ENCODE assay signal across 17 cellular contexts in genomic region chr17:16474012-16474725, GRCh38. TPM values are rescaled to one million over a fixed set of nuclear protein-coding genes. Genes with fewer than 3 reads are reported as not detected.
"Had no signal": no experiment of that assay in that cellular context is flagged by ENCODE, and none has a peak within 500 bp of the region (broad histone marks: within the 10 kb centered on the region; RNA-seq: fewer than 3 reads in every experiment).

No MANE protein-coding gene starts in this region.

- H3K27ac Mint-ChIP-seq: activated CD4-positive, alpha-beta T cell treated with anti-CD3 and anti-CD28 coated beads for 36 hours; activated CD8-positive, alpha-beta T cell treated with anti-CD3 and anti-CD28 coated beads, Interleukin-2, amount 10 ng/mL, durations not matched to agents 7 days and 5 days; memory B cell; stimulated activated naive B cell treated with anti-CD40 and anti-IgM and Interleukin-4, amounts not matched to agents 10 μg/mL and 1 μg/mL and 100 μg/mL, for 72 hours had no signal

- H3K9me3 ChIP-seq: esophagus squamous epithelium, left ventricle myocardium inferior, spleen, tibial nerve, vagina had no signal

- H3K27me3 ChIP-seq: esophagus squamous epithelium, spleen, tibial nerve, vagina had no signal

- H3K9me3 Mint-ChIP-seq: memory B cell; stimulated activated naive B cell treated with anti-CD40 and anti-IgM and Interleukin-4, amounts not matched to agents 10 μg/mL and 1 μg/mL and 100 μg/mL, for 72 hours had no signal

- H3K4me1 Mint-ChIP-seq: activated CD4-positive, alpha-beta T cell treated with anti-CD3 and anti-CD28 coated beads for 36 hours; memory B cell had no signal

- H3K27me3 Mint-ChIP-seq: activated CD4-positive, alpha-beta T cell treated with anti-CD3 and anti-CD28 coated beads for 36 hours; memory B cell; stimulated activated naive B cell treated with anti-CD40 and anti-IgM and Interleukin-4, amounts not matched to agents 10 μg/mL and 1 μg/mL and 100 μg/mL, for 72 hours had no signal

- H3K36me3 Mint-ChIP-seq: memory B cell had no signal

- ATAC-seq: activated CD4-positive, alpha-beta T cell treated with anti-CD3 and anti-CD28 coated beads for 36 hours; activated CD8-positive, alpha-beta T cell treated with anti-CD3 and anti-CD28 coated beads, Interleukin-2, amount 10 ng/mL, durations not matched to agents 7 days and 5 days; right cardiac atrium; stimulated activated naive B cell treated with anti-CD40 and anti-IgM and Interleukin-4, amounts not matched to agents 10 μg/mL and 1 μg/mL and 100 μg/mL, for 72 hours had no signal

- H3K4me3 ChIP-seq: esophagus squamous epithelium, left ventricle myocardium inferior, spleen, tibial nerve, vagina had no signal

- DNase-seq: activated CD4-positive, alpha-beta T cell treated with anti-CD3 and anti-CD28 coated beads for 36 hours; activated CD8-positive, alpha-beta memory T cell treated with anti-CD3 and anti-CD28 coated beads, Interleukin-2, amount 50 U/mL, for 48 hours; activated CD8-positive, alpha-beta T cell treated with anti-CD3 and anti-CD28 coated beads, Interleukin-2, amount 10 ng/mL, durations not matched to agents 7 days and 5 days; activated naive CD4-positive, alpha-beta T cell; aorta; esophagus squamous epithelium; foreskin melanocyte; head of caudate nucleus; left ventricle myocardium inferior; spleen; stimulated activated CD4-positive, alpha-beta T cell treated with anti-CD3 and anti-CD28 coated beads, Interleukin-1b, Interleukin-23, amount 100 ng/mL, for 48 hours; stimulated activated naive B cell treated with anti-CD40 and anti-IgM and Interleukin-4, amounts not matched to agents 10 μg/mL and 1 μg/mL and 100 μg/mL, for 72 hours had no signal

- H3K4me3 Mint-ChIP-seq: activated CD4-positive, alpha-beta T cell treated with anti-CD3 and anti-CD28 coated beads for 36 hours; activated CD8-positive, alpha-beta T cell treated with anti-CD3 and anti-CD28 coated beads, Interleukin-2, amount 10 ng/mL, durations not matched to agents 7 days and 5 days; memory B cell; stimulated activated naive B cell treated with anti-CD40 and anti-IgM and Interleukin-4, amounts not matched to agents 10 μg/mL and 1 μg/mL and 100 μg/mL, for 72 hours had no signal

- H3K36me3 ChIP-seq: esophagus squamous epithelium, left ventricle myocardium inferior, spleen, vagina had no signal

- H3K27ac ChIP-seq: esophagus squamous epithelium, left ventricle myocardium inferior, vagina had no signal

- FAIRE-seq: keratinocyte had no signal

RNA-seq across cellular contexts. Expression of gene LRRC75A, which starts 17.8 kb away (rescaled TPM):
- polyA plus RNA-seq: keratinocyte had no signal
